10 cellular contexts compared by ENCODE assay signal in the genomic region with DNA sequence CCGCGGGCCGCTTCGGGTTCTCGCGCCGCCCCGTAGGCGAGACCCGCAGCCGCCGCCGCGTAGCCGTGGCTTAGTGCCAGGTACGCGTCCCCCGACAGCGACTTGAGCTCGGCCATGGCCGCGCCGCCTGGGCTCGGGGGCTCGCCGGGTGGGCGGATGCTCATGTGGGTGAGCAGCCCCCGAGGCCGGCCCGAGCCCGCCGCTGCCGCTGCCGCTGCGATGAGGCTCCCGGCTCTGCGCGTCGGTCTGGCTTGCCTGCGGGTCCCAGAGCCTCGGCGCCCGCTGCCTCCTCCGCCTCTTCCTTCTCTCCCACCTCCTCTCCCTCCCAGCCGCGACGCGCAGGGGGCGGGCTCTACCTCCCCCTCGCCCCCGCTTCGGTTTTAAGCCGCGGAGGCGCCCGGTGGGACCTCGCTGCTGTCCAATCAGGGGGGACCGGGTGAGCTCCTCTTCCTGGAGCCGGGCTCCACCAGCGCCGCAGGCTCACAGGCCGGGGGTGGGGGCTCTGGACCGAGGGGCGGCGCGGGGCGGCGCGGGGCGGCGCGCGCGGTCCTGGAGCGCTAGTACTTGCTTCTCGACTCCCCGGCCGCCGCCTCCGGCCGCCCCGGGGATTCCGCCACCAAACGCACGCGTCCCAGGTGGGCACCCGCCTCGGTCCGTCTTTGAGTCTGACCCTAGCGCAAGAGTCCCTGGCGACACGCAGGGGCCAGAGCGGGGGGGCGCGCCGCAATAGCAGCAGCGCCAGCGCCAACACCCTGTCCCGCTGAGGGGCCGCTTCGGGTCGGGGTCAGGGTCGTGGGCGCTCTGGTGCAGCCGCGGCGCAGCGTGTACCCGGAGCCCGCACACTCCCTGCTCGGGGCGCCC.
DNase-seq lines count a peak whose midpoint lies in the region; ATAC-seq, FAIRE-seq and TF ChIP-seq lines count a peak whose summit lies in the region.
"Had no signal": no experiment of that assay in that cellular context is flagged by ENCODE, and none has a peak within 500 bp of the region (broad histone marks: within the 10 kb centered on the region; RNA-seq: fewer than 3 reads in every experiment).

A gene (minus strand): TSS at position 354 of the 861 bp plus-strand sequence. CDS start 190 bp downstream, at position 164.

- H3K4me3 ChIP-seq in NT2/D1 (ENCODE audit: insufficient read length, low read depth): peak within 1 kb of the TSS; percentile 43
- peak within 1 kb of the TSS; percentile 41 for H3K4me3 ChIP-seq in iPS-18c (ENCODE audit: insufficient read depth, low read depth, low read length)

- no peaks in the 10 kb centered on the region for H3K9me3 ChIP-seq in NT2/D1 (ENCODE audit: insufficient read depth, low read length)
- H3K9me3 ChIP-seq in iPS-18c (ENCODE audit: control insufficient read depth, insufficient read depth, low read length): peaks cover 4% of the 10 kb centered on the region

- TF ChIP-seq POLR2A in H54 (IDR thresholded peaks at IDR 0.05; ENCODE audit: low read depth, low read length): no peak

- no peak for ATAC-seq in HG02885 (IDR thresholded peaks at IDR 0.05; ENCODE audit: poor library complexity, unreplicated experiment)
- ATAC-seq in GM19463 (IDR thresholded peaks at IDR 0.05; ENCODE audit: unreplicated experiment): no peak
- ATAC-seq: left colon had no signal

- H3K27me3 ChIP-seq in NT2/D1 (ENCODE audit: insufficient read depth, insufficient read length): peaks cover 74% of the 10 kb centered on the region

- H3K36me3 ChIP-seq in NT2/D1 (ENCODE audit: insufficient read depth, insufficient read length, low read length): no peaks in the 10 kb centered on the region

- peak; percentile 28 for DNase-seq in stimulated activated CD4-positive, alpha-beta T cell treated with anti-CD3 and anti-CD28 coated beads, Interleukin-15, amount 100 ng/mL, for 24 hours
- DNase-seq in stimulated activated CD4-positive, alpha-beta T cell treated with anti-CD3 and anti-CD28 coated beads, Interleukin-2, amount 100 ng/mL, for 48 hours: no peak
- DNase-seq in NT2/D1 (ENCODE audit: low read depth, low spot score) (peak; percentile 63), OCI-M1 (lab: John Stamatoyannopoulos, UW) (no peak), H54 (ENCODE audit: insufficient read length, low spot score) (no peak)
- DNase-seq: left colon, MV-4-11 had no signal

- no peak for FAIRE-seq in H54 (lab: Jason Lieb, UNC)

- peaks cover 34% of the 10 kb centered on the region for H3K4me1 ChIP-seq in NT2/D1 (ENCODE audit: insufficient read depth, insufficient read length)

- H3K9ac ChIP-seq in NT2/D1 (ENCODE audit: insufficient read length, low read depth): peak within 1 kb of the TSS; percentile 76

Comparison
In these comparisons a context has a peak if more than half of its experiments do, and no peak if none do; other contexts are left out.
1. DNase-seq: peak in stimulated activated CD4-positive, alpha-beta T cell treated with anti-CD3 and anti-CD28 coated beads, Interleukin-15, amount 100 ng/mL, for 24 hours (single experiment) and NT2/D1 (single experiment); none in stimulated activated CD4-positive, alpha-beta T cell treated with anti-CD3 and anti-CD28 coated beads, Interleukin-2, amount 100 ng/mL, for 48 hours (0 of 2), OCI-M1 (single experiment) and H54 (single experiment).